Comparison of ENCODE assay signal across 8 cellular contexts in genomic region chr1:117051224-117052064, GRCh38. TPM values are rescaled to one million over a fixed set of nuclear protein-coding genes. Genes with fewer than 3 reads are reported as not detected.
DNase-seq lines count a peak whose midpoint lies in the region; ATAC-seq and TF ChIP-seq lines count a peak whose summit lies in the region.

No MANE protein-coding gene starts in this region.

- H3K27ac Mint-ChIP-seq in activated naive CD4-positive, alpha-beta T cell treated with anti-CD3 and anti-CD28 coated beads, Interleukin-2, amount 10 ng/mL, durations not matched to agents 7 days and 5 days: peak overlapping the region; percentile 92

- DNase-seq in GDM1 (lab: John Stamatoyannopoulos, UW): peak; percentile 32
- DNase-seq in LHCN-M2 (ENCODE audit: low read depth): peak; percentile 18
- DNase-seq in activated naive CD4-positive, alpha-beta T cell treated with anti-CD3 and anti-CD28 coated beads, Interleukin-2, amount 10 ng/mL, durations not matched to agents 7 days and 5 days: peak; percentile 66
- DNase-seq in mucosa of descending colon: peak in 2 of 3 donors; percentile 60 to 77
- no peak for DNase-seq in NCI-H1694 (lab: John Stamatoyannopoulos, UW)
- DNase-seq in NCI-H187 treated with DMSO at 0.1 percent for 48 hours (lab: John Stamatoyannopoulos, UW): no peak
- no peak for DNase-seq in middle frontal gyrus (ENCODE audit: extremely low spot score, low spot score)

- H3K9me3 Mint-ChIP-seq in activated naive CD4-positive, alpha-beta T cell treated with anti-CD3 and anti-CD28 coated beads, Interleukin-2, amount 10 ng/mL, durations not matched to agents 7 days and 5 days: no peaks in the 10 kb centered on the region

- no peaks in the 10 kb centered on the region for H3K9me3 ChIP-seq in mucosa of descending colon

- H3K4me1 ChIP-seq in mucosa of descending colon (ENCODE audit: low read depth): peaks cover 7% of the 10 kb centered on the region

- peaks cover 71% of the 10 kb centered on the region for H3K4me1 Mint-ChIP-seq in activated naive CD4-positive, alpha-beta T cell treated with anti-CD3 and anti-CD28 coated beads, Interleukin-2, amount 10 ng/mL, durations not matched to agents 7 days and 5 days

- no peaks in the 10 kb centered on the region for H3K27me3 Mint-ChIP-seq in activated naive CD4-positive, alpha-beta T cell treated with anti-CD3 and anti-CD28 coated beads, Interleukin-2, amount 10 ng/mL, durations not matched to agents 7 days and 5 days

- peak overlapping the region; percentile 74 for H3K4me3 Mint-ChIP-seq in activated naive CD4-positive, alpha-beta T cell treated with anti-CD3 and anti-CD28 coated beads, Interleukin-2, amount 10 ng/mL, durations not matched to agents 7 days and 5 days

- ATAC-seq in GM21515 (IDR thresholded peaks at IDR 0.05; ENCODE audit: unreplicated experiment): peak; percentile 81
- peak; percentile 95 for ATAC-seq in mucosa of descending colon

- CTCF ChIA-PET in activated naive CD4-positive, alpha-beta T cell treated with anti-CD3 and anti-CD28 coated beads, Interleukin-2, amount 10 ng/mL, durations not matched to agents 7 days and 5 days (lab: Charles Lee): interaction anchor here (0.6 to 1.8 kb wide), 9 partner anchors 50 to 337 kb away, joined by 3 to 9 read pairs (median 3); partner anchors contain the start of gene CD101

- H3K4me3 ChIP-seq in mucosa of descending colon: no peak overlapping the region

- no peak for TF ChIP-seq CTCF in mucosa of descending colon (IDR thresholded peaks at IDR 0.05)

- H3K36me3 ChIP-seq in mucosa of descending colon (ENCODE audit: low read depth): no peaks in the 10 kb centered on the region

- intact Hi-C loops in mucosa of descending colon (cut with DNase I, micrococcal nuclease): loop anchor here (5.0 to 10.0 kb wide), 2 partner anchors 147 to 314 kb away; partner anchors contain the start of gene PTGFRN (in 1 of the 2)

- peaks cover 22% of the 10 kb centered on the region for H3K36me3 Mint-ChIP-seq in activated naive CD4-positive, alpha-beta T cell treated with anti-CD3 and anti-CD28 coated beads, Interleukin-2, amount 10 ng/mL, durations not matched to agents 7 days and 5 days

RNA-seq across cellular contexts. Expression of gene TTF2, which starts 8.7 kb away (rescaled TPM):
- 22.8 and 26.2 TPM in 2 replicates for total RNA-seq in LHCN-M2 (2014; rRNA removed)
- 9.2 TPM for polyA plus RNA-seq in LHCN-M2 (2012)
- 10 to 100 TPM; 21.5 to 35.4 (median 30.2) TPM for total RNA-seq in mucosa of descending colon

RNA-seq across cellular contexts. Expression of gene CD101, which starts 49.9 kb away (rescaled TPM):
- total RNA-seq in LHCN-M2 (2014; rRNA removed) (0.40 and 0.83 TPM in 2 replicates), mucosa of descending colon (1 to 10 TPM; 4.6 to 6.1 (median 4.7) TPM)
- 0.26 TPM for polyA plus RNA-seq in LHCN-M2 (2012)

Comparison
In these comparisons a context has a peak if more than half of its experiments do, and no peak if none do; other contexts are left out.
1. DNase-seq: peak in GDM1 (single experiment), LHCN-M2 (single experiment), activated naive CD4-positive, alpha-beta T cell treated with anti-CD3 and anti-CD28 coated beads, Interleukin-2, amount 10 ng/mL, durations not matched to agents 7 days and 5 days (single experiment) and mucosa of descending colon (2 of 3); none in NCI-H1694 (single experiment), NCI-H187 treated with DMSO at 0.1 percent for 48 hours (single experiment) and middle frontal gyrus (single experiment).